Comparison of ENCODE assay signal across 8 cellular contexts in the genomic region with DNA sequence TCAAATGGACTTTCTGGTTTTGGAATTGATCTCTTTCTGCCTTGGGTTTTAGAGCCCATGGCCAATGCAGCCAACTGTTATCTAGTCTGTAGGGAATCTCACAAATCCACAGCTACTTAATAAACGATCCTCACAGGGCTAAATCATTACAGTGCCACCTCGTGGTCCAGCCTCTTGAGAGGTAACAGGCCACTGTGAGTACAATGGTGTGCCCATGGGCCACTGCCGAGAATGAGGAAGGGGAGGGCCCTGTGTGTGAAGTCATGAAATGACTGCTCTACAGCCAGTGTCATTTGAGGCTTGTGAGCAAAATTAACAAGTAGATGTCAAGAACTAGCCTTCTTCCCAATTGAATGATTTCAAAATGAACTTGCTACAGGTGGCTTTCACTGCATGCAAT. TPM values are rescaled to one million over a fixed set of nuclear protein-coding genes. Genes with fewer than 3 reads are reported as not detected.
A peak's percentile ranks its signal among the peaks of the same experiment; 100 is the strongest.
DNase-seq lines count a peak whose midpoint lies in the region; ATAC-seq and TF ChIP-seq lines count a peak whose summit lies in the region.

No MANE protein-coding gene starts in this region.

- intact Hi-C loops in thyroid gland (cut with DNase I): loop anchor here (5.0 to 10.0 kb wide), 2 partner anchors 59 to 492 kb away; partner anchors contain the start of gene MYLIP

- H3K56ac ChIP-seq in H9 (ENCODE audit: insufficient read length, low read depth, low read length): no peak overlapping the region

- peaks cover 9 to 12% of the 10 kb centered on the region in 2 experiments; a peak in 2 of 4 replicates for H3K4me1 Mint-ChIP-seq in H9

- no peak overlapping the region for H3K27ac Mint-ChIP-seq in H9

- no peak overlapping the region for H4K91ac ChIP-seq in H9 (ENCODE audit: insufficient read length, low read depth, low read length)

- H4K8ac ChIP-seq in H9 (replicated peaks; ENCODE audit: insufficient read length, low read depth, low read length): no peak overlapping the region

- H3K36me3 ChIP-seq in OCI-LY1 (ENCODE audit: insufficient read depth, low read length) (no peaks in the 10 kb centered on the region), thyroid gland (no peaks in the 10 kb centered on the region)

- no peak for TF ChIP-seq POLR2A in thyroid gland (IDR thresholded peaks at IDR 0.05)

- no peak overlapping the region for H3K14ac ChIP-seq in H9 (ENCODE audit: insufficient read depth, low read length)

- H3K9ac ChIP-seq in H9 (ENCODE audit: extremely low read depth, insufficient read length, low read length) (no peak overlapping the region), OCI-LY1 (ENCODE audit: low read length) (no peak overlapping the region)

- no peaks in the 10 kb centered on the region for H3K4me1 ChIP-seq in H9 (ENCODE audit: insufficient read depth, low read length)
- peaks cover 20% of the 10 kb centered on the region for H3K4me1 ChIP-seq in OCI-LY1 (ENCODE audit: insufficient read depth, low read length, severe bottlenecking)
- peaks cover 0 to 4% of the 10 kb centered on the region in 2 donors for H3K4me1 ChIP-seq in thyroid gland

- TF ChIP-seq CTCF in H9 (conservative IDR thresholded peaks at IDR 0.05) (peak; percentile 55), OCI-LY1 (IDR thresholded peaks at IDR 0.05; ENCODE audit: low read length) (peak; percentile 63), fibroblast of the aortic adventitia (IDR thresholded peaks at IDR 0.05; ENCODE audit: insufficient read depth, low read length) (peak; percentile 25), thyroid gland (IDR thresholded peaks at IDR 0.05) (peak in 3 of 6 experiments; percentile 18 to 23 (median 22))

- H2AK5ac ChIP-seq in H9 (ENCODE audit: insufficient read length, low read length): no peak overlapping the region

- WGBS in H9 (ENCODE audit: extremely low coverage, insufficient read length, low lambda C conversion rate): no CpG with 5 or more reads among the region's 3 CpGs
- 38 to 51% methylated on average over 3 of the region's 3 CpGs for WGBS in thyroid gland, 2 donors

- no peak overlapping the region for H2BK20ac ChIP-seq in H9 (ENCODE audit: low read depth, low read length, poor library complexity, severe bottlenecking)

- no peaks in the 10 kb centered on the region for H3K79me1 ChIP-seq in H9 (ENCODE audit: insufficient read depth, low read depth, low read length, poor library complexity, severe bottlenecking)

- peaks cover 2% of the 10 kb centered on the region; the same call in 1 of the 2 replicates for H3K27me3 Mint-ChIP-seq in H9 (ENCODE audit: low read depth)

- H2BK5ac ChIP-seq in H9 (ENCODE audit: insufficient read length, low read length): no peak overlapping the region

- H3K18ac ChIP-seq in H9 (ENCODE audit: insufficient read length, low read depth, low read length): no peak overlapping the region

- H3K4me3 ChIP-seq in OCI-LY1 (ENCODE audit: low read depth, low read length, poor library complexity, severe bottlenecking) (no peak overlapping the region), fibroblast of the aortic adventitia (ENCODE audit: low read depth, low read length) (no peak overlapping the region), thyroid gland (replicated peaks in 1 of 3) (no peak overlapping the region)

- H3F3A ChIP-seq in OCI-LY1 (ENCODE audit: insufficient read depth, low read length): no peaks in the 10 kb centered on the region

- H3K27ac ChIP-seq in H9 (ENCODE audit: insufficient read length, low read depth, low read length): no peak overlapping the region
- H3K27ac ChIP-seq in OCI-LY1 (ENCODE audit: low read depth, low read length, poor library complexity, severe bottlenecking): no peak overlapping the region
- H3K27ac ChIP-seq in thyroid gland: no peak overlapping the region

- H2AFZ ChIP-seq in H9 (ENCODE audit: low read length): no peak overlapping the region
- no peak overlapping the region for H2AFZ ChIP-seq in OCI-LY1 (ENCODE audit: low read length)

- H4K20me1 ChIP-seq in H9 (ENCODE audit: control insufficient read depth, insufficient read depth, insufficient read length) (no peaks in the 10 kb centered on the region), OCI-LY1 (ENCODE audit: insufficient read depth, low read length) (no peaks in the 10 kb centered on the region)

- no peak overlapping the region for H4K5ac ChIP-seq in H9 (ENCODE audit: insufficient read length, low read depth, low read length)

- no peak overlapping the region for H2BK15ac ChIP-seq in H9 (ENCODE audit: low read depth, low read length)

- H3K27me3 ChIP-seq in H9 (ENCODE audit: insufficient read depth, low read length) (no peaks in the 10 kb centered on the region), OCI-LY1 (ENCODE audit: insufficient read depth, low read length) (no peaks in the 10 kb centered on the region), thyroid gland (no peaks in the 10 kb centered on the region)

- H3T11ph ChIP-seq in H9 (ENCODE audit: low read length): no peak overlapping the region

- H3K9me3 ChIP-seq in H9 (ENCODE audit: control insufficient read depth, low read depth, low read length): no peaks in the 10 kb centered on the region
- no peaks in the 10 kb centered on the region for H3K9me3 ChIP-seq in OCI-LY1 (ENCODE audit: low read length)
- no peaks in the 10 kb centered on the region for H3K9me3 ChIP-seq in thyroid gland

- H3K4ac ChIP-seq in H9 (ENCODE audit: low read depth, low read length): no peak overlapping the region

- H3K4me2 ChIP-seq in H9 (ENCODE audit: insufficient read depth, insufficient read length, low read length) (no peak overlapping the region), OCI-LY1 (ENCODE audit: low read length) (no peak overlapping the region)

- peaks cover 0 to 3% (median 0%) of the 10 kb centered on the region in 3 experiments; a peak in 2 of 7 replicates for H3K36me3 Mint-ChIP-seq in H9 (ENCODE audit: insufficient read depth in 1 of 3, low read depth in 3 of 3)

- no peaks in the 10 kb centered on the region for H3K23me2 ChIP-seq in H9 (ENCODE audit: insufficient read length, low read depth, low read length, poor library complexity, severe bottlenecking)

- H3K79me2 ChIP-seq in H9 (ENCODE audit: insufficient read depth, low read length) (no peaks in the 10 kb centered on the region), OCI-LY1 (ENCODE audit: insufficient read depth, low read length) (no peaks in the 10 kb centered on the region)

- H2BK120ac ChIP-seq in H9 (ENCODE audit: low read depth, low read length, poor library complexity, severe bottlenecking): no peak overlapping the region

- H3K9me3 Mint-ChIP-seq in H9: no peaks in the 10 kb centered on the region

- no peak overlapping the region for H2BK12ac ChIP-seq in H9 (ENCODE audit: insufficient read length, low read depth, low read length)

- in situ Hi-C loops in G401 (cut with HindIII; ENCODE audit: low sequenced_read_pairs): loop anchor here (25.0 kb wide), 1 partner anchor 497 kb away; no protein-coding TSS in a partner anchor

- no peak for ATAC-seq in HG03097 (IDR thresholded peaks at IDR 0.05; ENCODE audit: low FRiP score, unreplicated experiment)

- H3K23ac ChIP-seq in H9 (ENCODE audit: insufficient read length, low read depth, low read length): no peak overlapping the region

- no peaks in the 10 kb centered on the region for H3K9me2 ChIP-seq in OCI-LY1 (ENCODE audit: low read depth, low read length)

- no peak overlapping the region for H3K4me3 Mint-ChIP-seq in H9

- DNase-seq in G401 (ENCODE audit: low spot score) (peak; percentile 11), H9 (peak; percentile 68), fibroblast of the aortic adventitia (ENCODE audit: low read depth) (peak; percentile 30), thyroid gland (peak; percentile 50 to 60), NK-92 (lab: John Stamatoyannopoulos, UW; ENCODE audit: unreplicated experiment) (no peak)
- DNase-seq in stimulated activated CD4-positive, alpha-beta T cell treated with anti-CD3 and anti-CD28 coated beads, Interleukin-4, amount 100 ng/mL, for 24 hours: no peak

RNA-seq across cellular contexts. Expression of gene GMPR, which starts 54.3 kb away (rescaled TPM):
- total RNA-seq in G401 (2014; rRNA removed; shearing (Covaris generic)): not detected in 2 replicates
- 0.48 and 0.70 TPM in 2 replicates for total RNA-seq in H9 (2021)
- total RNA-seq in fibroblast of the aortic adventitia (ENCODE audit: low replicate concordance): 2.5 and 24.8 TPM in 2 replicates
- total RNA-seq in thyroid gland: 10 to 100 TPM in 1 of 4 donors, 1 to 10 TPM in 3; 2.8 to 10.8 (median 3.3) TPM

RNA-seq across cellular contexts. Expression of gene MYLIP, which starts 55.2 kb away (rescaled TPM):
- total RNA-seq in G401 (2014; rRNA removed; shearing (Covaris generic)): 2.0 and 3.7 TPM in 2 replicates
- total RNA-seq in H9 (2021): 27.0 and 27.3 TPM in 2 replicates
- total RNA-seq in fibroblast of the aortic adventitia (ENCODE audit: low replicate concordance): 12.2 and 36.1 TPM in 2 replicates
- total RNA-seq in thyroid gland: 100 to 1,000 TPM in 1 of 4 donors, 10 to 100 TPM in 3; 61.8 to 108 (median 92.0) TPM

Comparison
In these comparisons a context has a peak if more than half of its experiments do, and no peak if none do; other contexts are left out.
1. DNase-seq: peak in G401 (single experiment), H9 (single experiment), fibroblast of the aortic adventitia (single experiment) and thyroid gland (2 of 2); none in NK-92 (single experiment) and stimulated activated CD4-positive, alpha-beta T cell treated with anti-CD3 and anti-CD28 coated beads, Interleukin-4, amount 100 ng/mL, for 24 hours (single experiment).